Comparison of ENCODE assay signal across 8 cellular contexts in the genomic region with DNA sequence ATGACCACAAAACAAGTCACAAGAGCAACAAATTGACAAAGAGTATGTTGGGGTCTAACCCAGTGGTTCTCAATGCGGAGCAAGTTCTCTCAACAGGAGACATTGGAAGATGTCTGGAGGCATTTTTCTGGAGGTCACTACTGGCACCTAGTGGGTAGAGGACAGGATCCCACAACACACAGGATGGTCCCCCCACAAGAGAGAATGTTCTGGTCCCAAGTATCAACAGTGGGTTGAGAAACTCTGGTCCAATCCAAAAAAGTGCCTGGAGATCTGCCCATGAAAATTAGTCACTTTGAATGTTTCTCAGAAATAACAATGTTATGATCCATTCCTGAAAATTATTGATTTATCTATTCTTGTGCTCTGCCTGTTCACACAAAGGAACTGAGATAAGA. TPM values are rescaled to one million over a fixed set of nuclear protein-coding genes. Genes with fewer than 3 reads are reported as not detected.
DNase-seq lines count a peak whose midpoint lies in the region; ATAC-seq and TF ChIP-seq lines count a peak whose summit lies in the region.

No MANE protein-coding gene starts in this region.

- CTCF ChIA-PET in PC-9 (lab: Charles Lee): interaction anchor here (0.6 kb wide), 1 partner anchor 192 kb away, joined by 3 read pairs; no protein-coding TSS in a partner anchor

- 0 out of 2 replicates have a peak, but pooled peaks have one; percentile 44 for TF ChIP-seq CTCF in PC-9 (conservative IDR thresholded peaks at IDR 0.05)
- peak; percentile 48 to 62 (median 57) for TF ChIP-seq CTCF in esophagus muscularis mucosa (IDR thresholded peaks at IDR 0.05)

- H3K27me3 ChIP-seq in PC-9 (ENCODE audit: insufficient read depth, low read depth): no peaks in the 10 kb centered on the region
- no peaks in the 10 kb centered on the region for H3K27me3 ChIP-seq in esophagus muscularis mucosa
- no peaks in the 10 kb centered on the region for H3K27me3 ChIP-seq in rectal smooth muscle tissue (ENCODE audit: control insufficient read depth, insufficient read depth, low read length)

- no TSS peak for BruUV-seq in PC-9 (replicated peaks; lab: Mats Ljungman, UMichigan)

- H3K36me3 ChIP-seq in PC-9 (ENCODE audit: low read depth) (peaks cover 2% of the 10 kb centered on the region; the same call in 1 of the 2 replicates), esophagus muscularis mucosa (peaks cover 0 to 14% (median 6%) of the 10 kb centered on the region in 4 donors), rectal smooth muscle tissue (ENCODE audit: control insufficient read depth, insufficient read depth, low read length) (peaks cover under 1% of the 10 kb centered on the region)

- no peak for TF ChIP-seq EP300 in esophagus muscularis mucosa (IDR thresholded peaks at IDR 0.05)

- intact Hi-C loops in PC-9 (cut with micrococcal nuclease; ENCODE audit: unreplicated experiment): loop anchor here (1.0 kb wide), 4 partner anchors 16 to 163 kb away; no protein-coding TSS in a partner anchor
- intact Hi-C loops in esophagus muscularis mucosa (cut with DNase I): loop anchor here (5.0 kb wide), 3 partner anchors 52 to 292 kb away; partner anchors contain the start of genes CORO1C, ISCU and SART3

- ATAC-seq in GM21723 (IDR thresholded peaks at IDR 0.05; ENCODE audit: unreplicated experiment) (no peak), GM21423 (IDR thresholded peaks at IDR 0.05; ENCODE audit: unreplicated experiment) (no peak)

- H2AFZ ChIP-seq in PC-9: no peak overlapping the region

- no peaks in the 10 kb centered on the region for H4K20me1 ChIP-seq in PC-9 (ENCODE audit: insufficient read depth)

- H3K9me2 ChIP-seq in PC-9 (ENCODE audit: insufficient read depth): no peaks in the 10 kb centered on the region

- peaks cover 51% of the 10 kb centered on the region for H3K79me2 ChIP-seq in PC-9 (ENCODE audit: low read depth)

- H3K4me1 ChIP-seq in PC-9 (replicated peaks; ENCODE audit: insufficient read depth) (peaks cover 37% of the 10 kb centered on the region), esophagus muscularis mucosa (peaks cover 73 to 91% (median 90%) of the 10 kb centered on the region in 4 donors), rectal smooth muscle tissue (ENCODE audit: control insufficient read depth, insufficient read depth, low read length) (peaks cover 19% of the 10 kb centered on the region)

- DNase-seq in ELR (ENCODE audit: low read depth) (peak; percentile 97), PC-9 (peak in 1 of 2 experiments; percentile 24), esophagus muscularis mucosa (ENCODE audit: extremely low spot score) (no peak)
- DNase-seq in activated naive CD4-positive, alpha-beta T cell treated with anti-CD3 and anti-CD28 coated beads, Interleukin-2, amount 50 U/mL, for 16 hours: no peak
- DNase-seq in activated effector memory CD4-positive, alpha-beta T cell treated with anti-CD3 and anti-CD28 coated beads, Interleukin-2, amount 50 U/mL, for 16 hours: no peak

- TF ChIP-seq POLR2A in esophagus muscularis mucosa (IDR thresholded peaks at IDR 0.05; ENCODE audit: low read depth): no peak

- peaks cover 50% of the 10 kb centered on the region for H3F3A ChIP-seq in PC-9 (ENCODE audit: insufficient read depth, low read depth)

- H3K27ac ChIP-seq in PC-9 (peak overlapping the region; percentile 92), esophagus muscularis mucosa (replicated peaks in 1 of 4) (peak overlapping the region; percentile 87 to 96 (median 91)), rectal smooth muscle tissue (ENCODE audit: low read depth, low read length) (peak overlapping the region; percentile 67)

- H3K4me2 ChIP-seq in PC-9: peak overlapping the region; percentile 94

- no peak overlapping the region for H3K9ac ChIP-seq in rectal smooth muscle tissue (ENCODE audit: low read length)

- WGBS in esophagus muscularis mucosa: 50% methylated on average over 1 of the region's 1 CpG

- POLR2A ChIA-PET in PC-9 (lab: Charles Lee; ENCODE audit: unreplicated experiment): no interaction called here

- H3K9me3 ChIP-seq in PC-9 (ENCODE audit: insufficient read depth, low read depth): no peaks in the 10 kb centered on the region
- no peaks in the 10 kb centered on the region for H3K9me3 ChIP-seq in esophagus muscularis mucosa

- H3K4me3 ChIP-seq in PC-9 (peak overlapping the region; percentile 37; the same call in 1 of the 2 replicates), esophagus muscularis mucosa (peak overlapping the region in 1 of 4 donors; percentile 0), rectal smooth muscle tissue (ENCODE audit: low read length) (no peak overlapping the region)

RNA-seq across cellular contexts. Expression of gene SSH1, which starts 3.3 kb away (rescaled TPM):
- total RNA-seq in PC-9 (2021) (54.5 and 62.1 TPM in 2 replicates), esophagus muscularis mucosa (10 to 100 TPM; 14.1 to 40.9 (median 28.7) TPM)

RNA-seq across cellular contexts. Expression of gene DAO, which starts 25.8 kb away (rescaled TPM):
- total RNA-seq in PC-9 (2021) (not detected in 2 replicates), esophagus muscularis mucosa (not detected)
